In the genomic region with DNA sequence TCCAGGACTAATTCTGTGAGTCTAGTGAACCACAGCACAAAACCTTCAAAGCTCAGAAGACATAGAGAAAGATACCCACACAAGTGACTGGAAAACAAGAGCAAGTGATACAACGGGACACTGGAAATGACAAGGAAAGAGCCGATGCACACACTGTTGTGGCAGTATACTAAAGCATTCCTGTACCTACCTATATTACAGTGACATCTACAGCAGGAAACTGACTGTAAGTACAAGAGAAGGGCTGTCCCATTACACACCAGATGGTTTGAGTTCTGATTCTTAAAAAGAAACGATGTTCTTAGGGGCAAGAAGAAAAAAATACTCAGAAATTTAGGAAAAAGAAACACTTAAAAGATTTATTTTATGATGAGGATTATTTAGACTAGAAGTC, we compare ENCODE assay signal across 9 cellular contexts. TPM values are rescaled to one million over a fixed set of nuclear protein-coding genes. Genes with fewer than 3 reads are reported as not detected.
A peak's percentile ranks its signal among the peaks of the same experiment; 100 is the strongest.
DNase-seq lines count a peak whose midpoint lies in the region; ATAC-seq, FAIRE-seq and TF ChIP-seq lines count a peak whose summit lies in the region.
"Had no signal": no experiment of that assay in that cellular context is flagged by ENCODE, and none has a peak within 500 bp of the region (broad histone marks: within the 10 kb centered on the region; RNA-seq: fewer than 3 reads in every experiment).

No MANE protein-coding gene starts in this region.

- H3K27ac ChIP-seq in gastroesophageal sphincter = peak overlapping the region; percentile 59 to 76 (median 68)

- no peak overlapping the region for H3K4me3 Mint-ChIP-seq in HFFc6
- peak overlapping the region; percentile 90 for H3K4me3 Mint-ChIP-seq in T-helper 17 cell
- peak overlapping the region; percentile 23 for H3K4me3 Mint-ChIP-seq in stimulated activated memory B cell treated with anti-CD40 and anti-IgM and Interleukin-4, amounts not matched to agents 10 μg/mL and 1 μg/mL and 100 μg/mL, for 72 hours
- H3K4me3 Mint-ChIP-seq: brain had no signal

- no peak for FAIRE-seq in H54 (lab: Jason Lieb, UNC)

- H3K9me3 ChIP-seq in T-helper 17 cell (ENCODE audit: control insufficient read depth, low read length, poor library complexity, severe bottlenecking) = no peaks in the 10 kb centered on the region
- no peaks in the 10 kb centered on the region for H3K9me3 ChIP-seq in gastroesophageal sphincter

- 39 to 61% methylated on average over 3 of the region's 3 CpGs for WGBS in gastroesophageal sphincter (ENCODE audit: low coverage in 1 of 2), 2 donors

- peak overlapping the region; percentile 22; the same call in 1 of the 2 replicates for H3K27ac Mint-ChIP-seq in HFFc6
- peak overlapping the region; percentile 94 for H3K27ac Mint-ChIP-seq in T-helper 17 cell
- H3K27ac Mint-ChIP-seq in stimulated activated memory B cell treated with anti-CD40 and anti-IgM and Interleukin-4, amounts not matched to agents 10 μg/mL and 1 μg/mL and 100 μg/mL, for 72 hours = peak overlapping the region; percentile 74

- H3K4me3 ChIP-seq in gastroesophageal sphincter = no peak overlapping the region

- peaks cover 31 to 73% (median 36%) of the 10 kb centered on the region in 3 donors for H3K4me1 ChIP-seq in gastroesophageal sphincter

- ATAC-seq in T-helper 17 cell = peak; percentile 59
- no peak for ATAC-seq in gastroesophageal sphincter
- ATAC-seq in stimulated activated memory B cell treated with anti-CD40 and anti-IgM and Interleukin-4, amounts not matched to agents 10 μg/mL and 1 μg/mL and 100 μg/mL, for 72 hours = no peak
- ATAC-seq in GM21447 (IDR thresholded peaks at IDR 0.05; ENCODE audit: unreplicated experiment) = no peak

- H3K27me3 ChIP-seq in gastroesophageal sphincter = no peaks in the 10 kb centered on the region

- peaks cover 30% of the 10 kb centered on the region for H3K36me3 Mint-ChIP-seq in HFFc6 (ENCODE audit: low read depth)
- H3K36me3 Mint-ChIP-seq in T-helper 17 cell (ENCODE audit: low read depth) = peaks cover 7% of the 10 kb centered on the region
- peaks cover 46% of the 10 kb centered on the region for H3K36me3 Mint-ChIP-seq in stimulated activated memory B cell treated with anti-CD40 and anti-IgM and Interleukin-4, amounts not matched to agents 10 μg/mL and 1 μg/mL and 100 μg/mL, for 72 hours

- H3K27me3 Mint-ChIP-seq in HFFc6 (ENCODE audit: insufficient read depth) = no peaks in the 10 kb centered on the region
- no peaks in the 10 kb centered on the region for H3K27me3 Mint-ChIP-seq in T-helper 17 cell
- no peaks in the 10 kb centered on the region for H3K27me3 Mint-ChIP-seq in stimulated activated memory B cell treated with anti-CD40 and anti-IgM and Interleukin-4, amounts not matched to agents 10 μg/mL and 1 μg/mL and 100 μg/mL, for 72 hours
- H3K27me3 Mint-ChIP-seq: brain had no signal

- peaks cover 0 to 9% of the 10 kb centered on the region in 2 donors for H3K36me3 ChIP-seq in gastroesophageal sphincter

- DNase-seq in HFFc6 (no peak), T-helper 17 cell (no peak), superior temporal gyrus (ENCODE audit: extremely low spot score) (no peak), H54 (ENCODE audit: insufficient read length, low spot score) (no peak)
- DNase-seq: NCI-H2081 had no signal

- TF ChIP-seq POLR2A in gastroesophageal sphincter (IDR thresholded peaks at IDR 0.05) = no peak
- TF ChIP-seq POLR2A in H54 (IDR thresholded peaks at IDR 0.05; ENCODE audit: low read depth, low read length) = no peak

- TF ChIP-seq CTCF in HFFc6 (IDR thresholded peaks at IDR 0.05) (no peak), gastroesophageal sphincter (IDR thresholded peaks at IDR 0.05) (no peak)

- H3K9me3 Mint-ChIP-seq in HFFc6 = 0 out of 2 replicates have a peak, but pooled peaks cover 4% of the 10 kb centered on the region
- peaks cover 3% of the 10 kb centered on the region for H3K9me3 Mint-ChIP-seq in stimulated activated memory B cell treated with anti-CD40 and anti-IgM and Interleukin-4, amounts not matched to agents 10 μg/mL and 1 μg/mL and 100 μg/mL, for 72 hours

- H3K4me1 Mint-ChIP-seq in HFFc6 (ENCODE audit: low read depth) = peaks cover 67% of the 10 kb centered on the region
- H3K4me1 Mint-ChIP-seq in T-helper 17 cell = peaks cover 50% of the 10 kb centered on the region
- H3K4me1 Mint-ChIP-seq in stimulated activated memory B cell treated with anti-CD40 and anti-IgM and Interleukin-4, amounts not matched to agents 10 μg/mL and 1 μg/mL and 100 μg/mL, for 72 hours = peaks cover 55% of the 10 kb centered on the region

- TF ChIP-seq EP300 in gastroesophageal sphincter (IDR thresholded peaks at IDR 0.05) = no peak

RNA-seq across cellular contexts. Expression of gene TMEM245, which starts 18.5 kb away (rescaled TPM):
- 10 to 100 TPM; 52.1 to 61.8 (median 57.4) TPM for total RNA-seq in HFFc6 (2021; fragmentation: NEBNext Ultra II Directional; extraction: Animal tissue kit (Norgen Biotek cat#: 25700))
- 10 to 100 TPM; 26.8 to 28.2 TPM for total RNA-seq in T-helper 17 cell
- 100 to 1,000 TPM; 130 to 180 (median 142) TPM for total RNA-seq in gastroesophageal sphincter

Comparison
In these comparisons a context has a peak if more than half of its experiments do, and no peak if none do; other contexts are left out.
1. H3K27ac Mint-ChIP-seq: peak in every context shown above with its lines; median percentile 94 in T-helper 17 cell; 74 in stimulated activated memory B cell treated with anti-CD40 and anti-IgM and Interleukin-4, amounts not matched to agents 10 μg/mL and 1 μg/mL and 100 μg/mL, for 72 hours; 22 in HFFc6.